ENCODE assay signal across 1 cellular context in genomic region chr1:155172732-155173477, GRCh38.
A peak's percentile ranks its signal among the peaks of the same experiment; 100 is the strongest.
TF ChIP-seq lines count a peak whose summit lies in the region.

KRTCAP2 (minus strand) TSS chr1:155173304; CDS start chr1:155173224, 80 bp downstream.

TF ChIP-seq in K562, 482 proteins besides CTCF, POLR2A, EP300 and RAD21 (continued from another document and continues in another):
- TF ChIP-seq CHD1 (IDR thresholded peaks at IDR 0.05; ENCODE audit: low read length) (no peak), NR2C1 (IDR thresholded peaks at IDR 0.05) (no peak), NR2C1 (tag; IDR thresholded peaks at IDR 0.05) (peak; percentile 42; the same call in 1 of the 2 replicates), VEZF1 (CRISPR knock-in tag; IDR thresholded peaks at IDR 0.05) (no peak; the same call in 1 of the 2 replicates), ATF3 (IDR thresholded peaks at IDR 0.05) (no peak; the same call in 1 of the 2 replicates), ATF3 (CRISPR knock-in tag; conservative IDR thresholded peaks at IDR 0.05) (0 out of 2 replicates have a peak, but pooled peaks have one; percentile 17), ZNF12 (CRISPR knock-in tag; IDR thresholded peaks at IDR 0.05) (no peak), TBL1XR1 (IDR thresholded peaks at IDR 0.05; ENCODE audit: low read length in 2 of 2) (peak in 1 of 2 experiments; percentile 18; a peak in 1 of 4 replicates), GABPA (tag; conservative IDR thresholded peaks at IDR 0.05; ENCODE audit: low read depth) (0 out of 2 replicates have a peak, but pooled peaks have one; percentile 45), CBFA2T3 (IDR thresholded peaks at IDR 0.05) (no peak), MEF2D (tag; conservative IDR thresholded peaks at IDR 0.05; ENCODE audit: low read depth) (no peak), SP2 (IDR thresholded peaks at IDR 0.05; ENCODE audit: extremely low read depth, low read depth, low read length, poor library complexity, severe bottlenecking) (peak; percentile 68), SPI1 (IDR thresholded peaks at IDR 0.05; ENCODE audit: borderline replicate concordance, low read depth, low read length) (no peak), OTX1 (CRISPR knock-in tag; IDR thresholded peaks at IDR 0.05) (0 out of 2 replicates have a peak, but pooled peaks have one; percentile 43), SP1 (CRISPR knock-in tag; IDR thresholded peaks at IDR 0.05) (peak; percentile 77), ZC3H4 (CRISPR knock-in tag; IDR thresholded peaks at IDR 0.05; ENCODE audit: borderline replicate concordance) (no peak), CBFB (CRISPR knock-in tag; IDR thresholded peaks at IDR 0.05) (peak; percentile 43; the same call in 1 of the 2 replicates), ZNF224 (CRISPR knock-in tag; IDR thresholded peaks at IDR 0.05) (no peak), TAF9B (IDR thresholded peaks at IDR 0.05; ENCODE audit: partially characterized antibody) (peak; percentile 78), ERF (CRISPR knock-in tag; IDR thresholded peaks at IDR 0.05) (no peak), RBM25 (IDR thresholded peaks at IDR 0.05; ENCODE audit: low read depth, low read length, severe bottlenecking) (no peak), ZBTB33 (CRISPR knock-in tag; IDR thresholded peaks at IDR 0.05) (no peak), MAX (CRISPR knock-in tag; IDR thresholded peaks at IDR 0.05) (peak; percentile 65), HDAC2 (IDR thresholded peaks at IDR 0.05) (no peak), STAG1 (CRISPR knock-in tag; IDR thresholded peaks at IDR 0.05; ENCODE audit: borderline replicate concordance) (peak; percentile 31; the same call in 1 of the 2 replicates), CXXC5 (CRISPR knock-in tag; IDR thresholded peaks at IDR 0.05) (peak; percentile 66), TSC22D4 (tag; IDR thresholded peaks at IDR 0.05) (no peak), ZNF518B (CRISPR knock-in tag; IDR thresholded peaks at IDR 0.05) (no peak), LARP7 (IDR thresholded peaks at IDR 0.05) (no peak), CREB5 (CRISPR knock-in tag; IDR thresholded peaks at IDR 0.05) (no peak), ZKSCAN1 (IDR thresholded peaks at IDR 0.05; ENCODE audit: low read depth, low read length) (peak; percentile 51; the same call in 1 of the 2 replicates), SRSF9 (IDR thresholded peaks at IDR 0.05; ENCODE audit: borderline replicate concordance, low read depth, low read length) (no peak), ZNF398 (CRISPR knock-in tag; IDR thresholded peaks at IDR 0.05) (no peak), ZNF551 (CRISPR knock-in tag; IDR thresholded peaks at IDR 0.05) (no peak), HDAC8 (tag; IDR thresholded peaks at IDR 0.05) (no peak), POU5F1 (IDR thresholded peaks at IDR 0.05; ENCODE audit: borderline replicate concordance, low read depth, low read length, partially characterized antibody) (peak; percentile 56), PHF20 (IDR thresholded peaks at IDR 0.05; ENCODE audit: partially characterized antibody) (peak; percentile 55), BRD4 (IDR thresholded peaks at IDR 0.05) (no peak), E2F3 (CRISPR knock-in tag; IDR thresholded peaks at IDR 0.05) (no peak), ZNF143 (CRISPR knock-in tag; IDR thresholded peaks at IDR 0.05) (peak; percentile 72), MEIS2 (IDR thresholded peaks at IDR 0.05; ENCODE audit: partially characterized antibody) (peak; percentile 88), RB1 (IDR thresholded peaks at IDR 0.05; ENCODE audit: low read depth) (peak; percentile 76; the same call in 1 of the 2 replicates), ETV1 (tag; conservative IDR thresholded peaks at IDR 0.05; ENCODE audit: low read depth) (peak; percentile 43; the same call in 1 of the 2 replicates), AFF4 (CRISPR knock-in tag; IDR thresholded peaks at IDR 0.05) (0 out of 2 replicates have a peak, but pooled peaks have one; percentile 67), BCL6 (CRISPR knock-in tag; IDR thresholded peaks at IDR 0.05) (no peak), CEBPG (CRISPR knock-in tag; IDR thresholded peaks at IDR 0.05) (0 out of 2 replicates have a peak, but pooled peaks have one; percentile 39), CEBPG (tag; conservative IDR thresholded peaks at IDR 0.05 in 1 of 2, IDR thresholded peaks at IDR 0.05 in 1 of 2) (no peak), JUND (IDR thresholded peaks at IDR 0.05; ENCODE audit: borderline replicate concordance, low read depth, low read length) (peak; percentile 72; the same call in 1 of the 2 replicates), JUND (tag; IDR thresholded peaks at IDR 0.05; ENCODE audit: borderline replicate concordance, low read depth, low read length) (no peak; the same call in 2 of the 3 replicates), NR2C2 (CRISPR knock-in tag; IDR thresholded peaks at IDR 0.05) (0 out of 2 replicates have a peak, but pooled peaks have one; percentile 37), NR2C2 (tag; IDR thresholded peaks at IDR 0.05) (peak; percentile 64; the same call in 1 of the 2 replicates), CREM (IDR thresholded peaks at IDR 0.05; ENCODE audit: low read depth) (peak; percentile 89), MLLT1 (IDR thresholded peaks at IDR 0.05) (0 out of 4 replicates have a peak, but pooled peaks of 1 of the 2 experiments have one; percentile 36), ZBTB7A (IDR thresholded peaks at IDR 0.05; ENCODE audit: borderline replicate concordance, control insufficient read depth, low read depth, low read length) (0 out of 2 replicates have a peak, but pooled peaks have one; percentile 64)
